11 cellular contexts compared by ENCODE assay signal in genomic region chr14:68607852-68608232, GRCh38.
DNase-seq lines count a peak whose midpoint lies in the region; ATAC-seq, FAIRE-seq and TF ChIP-seq lines count a peak whose summit lies in the region.
"Had no signal": no experiment of that assay in that cellular context is flagged by ENCODE, and none has a peak within 500 bp of the region (broad histone marks: within the 10 kb centered on the region; RNA-seq: fewer than 3 reads in every experiment).

No MANE protein-coding gene starts in this region.

- TF ChIP-seq CTCF in Loucy (conservative IDR thresholded peaks at IDR 0.05; ENCODE audit: low read length), result no peak
- TF ChIP-seq CTCF in astrocyte (IDR thresholded peaks at IDR 0.05; ENCODE audit: insufficient read depth, low read depth, low read length), result no peak
- no peak for TF ChIP-seq CTCF in mucosa of descending colon (IDR thresholded peaks at IDR 0.05)
- no peak for TF ChIP-seq CTCF in stomach (IDR thresholded peaks at IDR 0.05)

- H3K9me3 ChIP-seq in Loucy (ENCODE audit: insufficient read depth, low read depth, low read length) (no peaks in the 10 kb centered on the region), astrocyte (ENCODE audit: insufficient read depth, low read depth, low read length) (peaks cover 2% of the 10 kb centered on the region), mucosa of descending colon (no peaks in the 10 kb centered on the region), stomach (peaks cover 0 to 6% (median 0%) of the 10 kb centered on the region in 4 donors)
- H3K9me3 ChIP-seq: pancreas had no signal

- POLR2A ChIA-PET in activated CD4-positive, alpha-beta memory T cell treated with anti-CD3 and anti-CD28 coated beads for 36 hours (lab: Charles Lee), result no interaction called here

- intact Hi-C loops in mucosa of descending colon (cut with DNase I, micrococcal nuclease) (no loop called here), stomach (cut with DNase I; ENCODE audit: low total_unique reads) (no loop called here)
- intact Hi-C loops in activated CD4-positive, alpha-beta memory T cell treated with anti-CD3 and anti-CD28 coated beads for 36 hours (cut with micrococcal nuclease), result no loop called here

- no peaks in the 10 kb centered on the region for H3K79me2 ChIP-seq in Loucy (ENCODE audit: insufficient read depth, low read length)
- no peaks in the 10 kb centered on the region for H3K79me2 ChIP-seq in astrocyte (ENCODE audit: insufficient read depth, low read length)

- no peaks in the 10 kb centered on the region for H3K9me2 ChIP-seq in Loucy (replicated peaks; ENCODE audit: low read depth, low read length)

- no peak for TF ChIP-seq POLR2A in stomach (IDR thresholded peaks at IDR 0.05)

- H3K9me3 Mint-ChIP-seq in astrocyte (ENCODE audit: unreplicated experiment), result peaks cover 13% of the 10 kb centered on the region
- peaks cover 10% of the 10 kb centered on the region for H3K9me3 Mint-ChIP-seq in activated CD4-positive, alpha-beta memory T cell treated with anti-CD3 and anti-CD28 coated beads for 36 hours

- no peaks in the 10 kb centered on the region for H3K27me3 Mint-ChIP-seq in astrocyte (ENCODE audit: low read depth, unreplicated experiment)
- no peaks in the 10 kb centered on the region for H3K27me3 Mint-ChIP-seq in activated CD4-positive, alpha-beta memory T cell treated with anti-CD3 and anti-CD28 coated beads for 36 hours

- peaks cover 5% of the 10 kb centered on the region for H3K36me3 Mint-ChIP-seq in astrocyte (ENCODE audit: low read depth, unreplicated experiment)
- H3K36me3 Mint-ChIP-seq in activated CD4-positive, alpha-beta memory T cell treated with anti-CD3 and anti-CD28 coated beads for 36 hours, result no peaks in the 10 kb centered on the region

- ATAC-seq in mucosa of descending colon, result peak; percentile 2

- H3K4me1 Mint-ChIP-seq in astrocyte (ENCODE audit: low read depth, unreplicated experiment), result peaks cover 5% of the 10 kb centered on the region
- H3K4me1 Mint-ChIP-seq in activated CD4-positive, alpha-beta memory T cell treated with anti-CD3 and anti-CD28 coated beads for 36 hours (ENCODE audit: low read depth), result no peaks in the 10 kb centered on the region

- no peaks in the 10 kb centered on the region for H3K27me3 ChIP-seq in Loucy (ENCODE audit: insufficient read depth, low read length, poor library complexity, severe bottlenecking)
- H3K27me3 ChIP-seq in astrocyte (ENCODE audit: insufficient read depth, low read length), result no peaks in the 10 kb centered on the region
- no peaks in the 10 kb centered on the region for H3K27me3 ChIP-seq in stomach
- H3K27me3 ChIP-seq: pancreas had no signal

- CTCF ChIA-PET in activated CD4-positive, alpha-beta memory T cell treated with anti-CD3 and anti-CD28 coated beads for 36 hours (lab: Charles Lee), result no interaction called here

- peak overlapping the region; percentile 24 for H3K9ac ChIP-seq in Loucy (ENCODE audit: low read depth, low read length, poor library complexity, severe bottlenecking)
- H3K9ac ChIP-seq in astrocyte (ENCODE audit: low read length), result no peak overlapping the region

- no peaks in the 10 kb centered on the region for H3F3A ChIP-seq in Loucy (ENCODE audit: low read depth)

- H3K4me1 ChIP-seq in Loucy (ENCODE audit: insufficient read depth, low read length, poor library complexity, severe bottlenecking), result peaks cover 28% of the 10 kb centered on the region
- H3K4me1 ChIP-seq in astrocyte (ENCODE audit: insufficient read depth, low read length), result peaks cover 8% of the 10 kb centered on the region
- H3K4me1 ChIP-seq in mucosa of descending colon (ENCODE audit: low read depth), result peaks cover 33% of the 10 kb centered on the region
- peaks cover 46 to 68% (median 56%) of the 10 kb centered on the region in 4 donors for H3K4me1 ChIP-seq in stomach

- H3K27ac ChIP-seq in astrocyte (ENCODE audit: low read depth, low read length), result no peak overlapping the region
- peak overlapping the region; percentile 71 to 88 (median 84) for H3K27ac ChIP-seq in stomach

- H3K4me3 Mint-ChIP-seq in astrocyte (ENCODE audit: unreplicated experiment), result no peak overlapping the region
- H3K4me3 Mint-ChIP-seq in activated CD4-positive, alpha-beta memory T cell treated with anti-CD3 and anti-CD28 coated beads for 36 hours, result no peak overlapping the region

- DNase-seq in astrocyte (ENCODE audit: low read depth) (no peak), mucosa of descending colon (no peak), stomach (no peak), frontal cortex (ENCODE audit: low spot score in 2 of 2) (no peak), GOT3 (lab: John Stamatoyannopoulos, UW) (no peak)
- DNase-seq in activated CD4-positive, alpha-beta memory T cell treated with anti-CD3 and anti-CD28 coated beads for 36 hours, result no peak
- DNase-seq: activated CD4-positive, alpha-beta T cell treated with anti-CD3 and anti-CD28 coated beads, Interleukin-2, amount 50 U/mL, for 4 hours; EL; NCI-H1694 treated with DMSO at 0.1 percent for 48 hours; pancreas had no signal

- H3K36me3 ChIP-seq in Loucy (ENCODE audit: insufficient read depth, low read length) (no peaks in the 10 kb centered on the region), astrocyte (ENCODE audit: insufficient read depth, low read length) (no peaks in the 10 kb centered on the region), mucosa of descending colon (ENCODE audit: low read depth) (no peaks in the 10 kb centered on the region), stomach (no peaks in the 10 kb centered on the region)
- H3K36me3 ChIP-seq: pancreas had no signal

- no peak overlapping the region for H2AFZ ChIP-seq in Loucy (ENCODE audit: low read length)
- peak overlapping the region; percentile 53 for H2AFZ ChIP-seq in astrocyte (ENCODE audit: low read depth, low read length)

- H4K20me1 ChIP-seq in Loucy (ENCODE audit: insufficient read depth, low read length, poor library complexity, severe bottlenecking), result no peaks in the 10 kb centered on the region
- no peaks in the 10 kb centered on the region for H4K20me1 ChIP-seq in astrocyte (ENCODE audit: insufficient read depth, low read length)

- H3K4me3 ChIP-seq in Loucy (ENCODE audit: low read length, poor library complexity, severe bottlenecking), result no peak overlapping the region
- H3K4me3 ChIP-seq in astrocyte (ENCODE audit: insufficient read depth, low read depth, low read length), result no peak overlapping the region
- no peak overlapping the region for H3K4me3 ChIP-seq in mucosa of descending colon
- H3K4me3 ChIP-seq in stomach, result no peak overlapping the region
- H3K4me3 ChIP-seq: pancreas had no signal

- no peak for TF ChIP-seq EP300 in stomach (IDR thresholded peaks at IDR 0.05)

- no peak overlapping the region for H3K4me2 ChIP-seq in Loucy (ENCODE audit: low read depth, low read length, poor library complexity, severe bottlenecking)
- H3K4me2 ChIP-seq in astrocyte (ENCODE audit: low read length), result no peak overlapping the region

- no peak overlapping the region for H3K27ac Mint-ChIP-seq in astrocyte (ENCODE audit: unreplicated experiment)
- H3K27ac Mint-ChIP-seq in activated CD4-positive, alpha-beta memory T cell treated with anti-CD3 and anti-CD28 coated beads for 36 hours, result no peak overlapping the region

- FAIRE-seq in astrocyte (lab: Jason Lieb, UNC) (no peak), frontal cortex (lab: Jason Lieb, UNC) (no peak)
- FAIRE-seq: pancreas had no signal

- WGBS in stomach, 5 donors, result 48 to 58% (median 54%) methylated on average over 8 of the region's 8 CpGs
